In the genomic region with DNA sequence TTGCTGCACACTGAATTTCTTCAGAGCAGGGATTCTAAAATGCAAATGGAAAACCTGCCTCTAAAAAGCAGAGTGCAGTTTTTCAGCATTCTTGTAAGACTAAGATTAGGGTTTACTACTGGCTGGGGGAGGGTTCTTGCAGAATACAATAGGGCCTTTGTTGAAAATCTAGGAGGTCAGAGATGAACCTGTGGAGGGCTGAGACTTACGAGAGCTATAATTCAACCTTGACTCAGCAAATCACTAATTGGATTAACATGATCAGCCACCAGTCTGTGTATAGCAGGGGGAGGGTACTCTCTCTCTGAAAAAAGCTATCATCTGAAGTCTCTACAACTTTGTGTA, we compare ENCODE assay signal across 18 cellular contexts.
DNase-seq lines count a peak whose midpoint lies in the region; ATAC-seq and TF ChIP-seq lines count a peak whose summit lies in the region.
"Had no signal": no experiment of that assay in that cellular context is flagged by ENCODE, and none has a peak within 500 bp of the region (broad histone marks: within the 10 kb centered on the region; RNA-seq: fewer than 3 reads in every experiment).

No MANE protein-coding gene starts in this region.

- no peak for TF ChIP-seq POLR2A in GM18505 (IDR thresholded peaks at IDR 0.05; ENCODE audit: borderline replicate concordance, extremely low read depth, insufficient read depth, insufficient read length)

- 13 to 29% methylated on average over 1 of the region's 1 CpG for WGBS in endodermal cell (ENCODE audit: insufficient coverage in 1 of 2, insufficient read length in 1 of 2), 2 experiments

- no peak for ATAC-seq in GM18505 (IDR thresholded peaks at IDR 0.05; ENCODE audit: unreplicated experiment)
- ATAC-seq: activated CD4-positive, CD25-positive, alpha-beta regulatory T cell treated with anti-CD3 and anti-CD28 coated beads, Interleukin-2, amount 50 U/mL, for 24 hours had no signal

- H3K4me2 ChIP-seq in skeletal muscle satellite cell (ENCODE audit: low read length): peak overlapping the region; percentile 76

- peaks cover 35% of the 10 kb centered on the region for H3K4me1 Mint-ChIP-seq in endodermal cell

- H3K9me3 ChIP-seq in endodermal cell (ENCODE audit: control insufficient read depth, low read length) (no peaks in the 10 kb centered on the region), skeletal muscle satellite cell (replicated peaks; ENCODE audit: low read length) (no peaks in the 10 kb centered on the region)
- H3K9me3 ChIP-seq: upper lobe of right lung had no signal

- H3K27me3 Mint-ChIP-seq in endodermal cell (ENCODE audit: insufficient read depth): no peaks in the 10 kb centered on the region

- peaks cover 10% of the 10 kb centered on the region for H3K4me1 ChIP-seq in endodermal cell (ENCODE audit: control insufficient read depth, insufficient read depth, low read length)
- peaks cover 43% of the 10 kb centered on the region for H3K4me1 ChIP-seq in skeletal muscle satellite cell (ENCODE audit: control insufficient read depth, insufficient read depth, low read length)

- no peak for TF ChIP-seq CTCF in HL-60 (IDR thresholded peaks at IDR 0.05; ENCODE audit: insufficient read depth, low read length)
- no peak for TF ChIP-seq CTCF in endodermal cell (conservative IDR thresholded peaks at IDR 0.05)

- H3K9ac ChIP-seq in endodermal cell (ENCODE audit: extremely low read depth, low read length, poor library complexity, severe bottlenecking) (peak overlapping the region; percentile 47), skeletal muscle satellite cell (ENCODE audit: low read depth, low read length) (peak overlapping the region; percentile 49)

- H3K27ac ChIP-seq in HL-60 (replicated peaks) (peak overlapping the region; percentile 72), endodermal cell (ENCODE audit: low read depth, low read length) (peak overlapping the region; percentile 45)
- H3K27ac ChIP-seq: upper lobe of right lung had no signal

- H3K27me3 ChIP-seq in HL-60 (ENCODE audit: insufficient read depth, poor library complexity, severe bottlenecking) (no peaks in the 10 kb centered on the region), endodermal cell (ENCODE audit: control insufficient read depth, insufficient read depth, low read length, poor library complexity, severe bottlenecking) (no peaks in the 10 kb centered on the region), skeletal muscle satellite cell (ENCODE audit: control insufficient read depth, insufficient read depth, low read length) (no peaks in the 10 kb centered on the region)
- H3K27me3 ChIP-seq: upper lobe of right lung had no signal

- H3K9me3 Mint-ChIP-seq in endodermal cell: no peaks in the 10 kb centered on the region
- H3K9me3 Mint-ChIP-seq: activated naive CD4-positive, alpha-beta T cell treated with anti-CD3 and anti-CD28 coated beads for 36 hours had no signal

- no peaks in the 10 kb centered on the region for H3K36me3 ChIP-seq in endodermal cell (ENCODE audit: control insufficient read depth, insufficient read depth, low read length)
- no peaks in the 10 kb centered on the region for H3K36me3 ChIP-seq in skeletal muscle satellite cell (ENCODE audit: insufficient read depth, low read length)
- H3K36me3 ChIP-seq: upper lobe of right lung had no signal

- DNase-seq in HL-60 (ENCODE audit: low read depth in 1 of 2, low spot score in 1 of 2) (no peak), NCI-H82 (lab: John Stamatoyannopoulos, UW) (peak; percentile 92), endodermal cell (no peak), T-helper 9 cell (no peak), NCI-H345 (lab: John Stamatoyannopoulos, UW) (no peak)
- no peak for DNase-seq in activated CD4-positive, CD25-positive, alpha-beta regulatory T cell treated with anti-CD3 and anti-CD28 coated beads, Interleukin-2, amount 50 U/mL, for 72 hours
- DNase-seq: activated naive CD4-positive, alpha-beta T cell treated with anti-CD3 and anti-CD28 coated beads for 36 hours; cortex of kidney; DMS79 treated with DMSO at 0.1 percent for 48 hours; foreskin melanocyte; kidney; NCI-H187 treated with DMSO at 0.1 percent for 48 hours; posterior cingulate gyrus; SIG-M5; upper lobe of right lung had no signal

- no peaks in the 10 kb centered on the region for H3K36me3 Mint-ChIP-seq in endodermal cell (ENCODE audit: low read depth)

- peak overlapping the region; percentile 67 for H3K27ac Mint-ChIP-seq in endodermal cell
- H3K27ac Mint-ChIP-seq: activated naive CD4-positive, alpha-beta T cell treated with anti-CD3 and anti-CD28 coated beads for 36 hours had no signal

- H3K4me3 Mint-ChIP-seq in endodermal cell: peak overlapping the region; percentile 19
- H3K4me3 Mint-ChIP-seq: activated naive CD4-positive, alpha-beta T cell treated with anti-CD3 and anti-CD28 coated beads for 36 hours had no signal

- H3K4me3 ChIP-seq in HL-60 (replicated peaks; ENCODE audit: insufficient read depth, low read length): no peak overlapping the region
- H3K4me3 ChIP-seq in endodermal cell (ENCODE audit: low read length): peak overlapping the region; percentile 51
- no peak overlapping the region for H3K4me3 ChIP-seq in skeletal muscle satellite cell (ENCODE audit: low read length)
- H3K4me3 ChIP-seq: upper lobe of right lung had no signal
